In genomic region chr15:47188766-47189507, GRCh38 we compare ENCODE assay signal across 14 cellular contexts.
DNase-seq lines count a peak whose midpoint lies in the region; ATAC-seq and TF ChIP-seq lines count a peak whose summit lies in the region.
"Had no signal": no experiment of that assay in that cellular context is flagged by ENCODE, and none has a peak within 500 bp of the region (broad histone marks: within the 10 kb centered on the region; RNA-seq: fewer than 3 reads in every experiment).

No MANE protein-coding gene starts in this region.

- no peaks in the 10 kb centered on the region for H4K20me1 ChIP-seq in H9 (ENCODE audit: control insufficient read depth, insufficient read depth, insufficient read length)

- no peak overlapping the region for H2BK5ac ChIP-seq in H9 (ENCODE audit: insufficient read length, low read length)

- H3K23ac ChIP-seq in H9 (ENCODE audit: insufficient read length, low read depth, low read length): no peak overlapping the region

- no peak overlapping the region for H2BK20ac ChIP-seq in H9 (ENCODE audit: low read depth, low read length, poor library complexity, severe bottlenecking)

- H3K56ac ChIP-seq in H9 (ENCODE audit: insufficient read length, low read depth, low read length): no peak overlapping the region

- H3K27me3 Mint-ChIP-seq in H9 (ENCODE audit: low read depth) (peaks cover 94% of the 10 kb centered on the region), endodermal cell (ENCODE audit: insufficient read depth) (peaks cover 73% of the 10 kb centered on the region), type B pancreatic cell (peaks cover 30% of the 10 kb centered on the region)

- ATAC-seq in HG03460 (IDR thresholded peaks at IDR 0.05; ENCODE audit: unreplicated experiment): no peak
- ATAC-seq: CD8-positive, alpha-beta T cell; K562; T-helper 17 cell had no signal

- H3K9me3 ChIP-seq in H9 (ENCODE audit: control insufficient read depth, low read depth, low read length) (no peaks in the 10 kb centered on the region), endodermal cell (ENCODE audit: control insufficient read depth, low read length) (no peaks in the 10 kb centered on the region)

- no peaks in the 10 kb centered on the region for H3K79me1 ChIP-seq in H9 (ENCODE audit: insufficient read depth, low read depth, low read length, poor library complexity, severe bottlenecking)

- no peak overlapping the region for H2AFZ ChIP-seq in H9 (ENCODE audit: low read length)

- peak; percentile 45 for DNase-seq in DMS53 treated with DMSO at 0.1 percent for 48 hours (lab: John Stamatoyannopoulos, UW; ENCODE audit: unreplicated experiment)
- peak; percentile 77 for DNase-seq in H9
- DNase-seq in NCI-H748 treated with DMSO at 0.1 percent for 48 hours (lab: John Stamatoyannopoulos, UW): peak; percentile 64
- DNase-seq in endodermal cell: peak; percentile 78
- no peak for DNase-seq in type B pancreatic cell (ENCODE audit: extremely low spot score, unreplicated experiment)
- DNase-seq in middle frontal gyrus (ENCODE audit: extremely low spot score, low spot score): no peak
- DNase-seq: CD8-positive, alpha-beta T cell; HCEC 1CT; NCI-H1930; SHP77 treated with DMSO at 0.1 percent for 48 hours; T-helper 17 cell had no signal

- WGBS in H9 (ENCODE audit: extremely low coverage, insufficient read length, low lambda C conversion rate): no CpG with 5 or more reads among the region's 1 CpG
- WGBS in endodermal cell (ENCODE audit: insufficient coverage in 1 of 2, insufficient read length in 1 of 2), 2 experiments: 29% methylated on average over 1 of the region's 1 CpG; no CpG with 5 or more reads in 1 of the 2 experiments

- H3K36me3 ChIP-seq in endodermal cell (ENCODE audit: control insufficient read depth, insufficient read depth, low read length): no peaks in the 10 kb centered on the region

- no peak overlapping the region for H4K8ac ChIP-seq in H9 (replicated peaks; ENCODE audit: insufficient read length, low read depth, low read length)

- no peak overlapping the region for H2BK12ac ChIP-seq in H9 (ENCODE audit: insufficient read length, low read depth, low read length)

- H4K91ac ChIP-seq in H9 (ENCODE audit: insufficient read length, low read depth, low read length): no peak overlapping the region

- H4K5ac ChIP-seq in H9 (ENCODE audit: insufficient read length, low read depth, low read length): no peak overlapping the region

- no peak for TF ChIP-seq CTCF in H9 (conservative IDR thresholded peaks at IDR 0.05)
- TF ChIP-seq CTCF in endodermal cell (conservative IDR thresholded peaks at IDR 0.05): no peak
- no peak for TF ChIP-seq CTCF in type B pancreatic cell (conservative IDR thresholded peaks at IDR 0.05)

- H3K36me3 Mint-ChIP-seq in H9 (ENCODE audit: insufficient read depth in 1 of 3, low read depth in 3 of 3): no peaks in the 10 kb centered on the region
- H3K36me3 Mint-ChIP-seq in endodermal cell (ENCODE audit: low read depth): no peaks in the 10 kb centered on the region
- no peaks in the 10 kb centered on the region for H3K36me3 Mint-ChIP-seq in type B pancreatic cell
- H3K36me3 Mint-ChIP-seq: CD8-positive, alpha-beta T cell had no signal

- H2AK5ac ChIP-seq in H9 (ENCODE audit: insufficient read length, low read length): no peak overlapping the region

- H3K4me1 ChIP-seq in H9 (ENCODE audit: insufficient read depth, low read length) (peaks cover 2% of the 10 kb centered on the region; the same call in 1 of the 2 replicates), endodermal cell (ENCODE audit: control insufficient read depth, insufficient read depth, low read length) (peaks cover 4% of the 10 kb centered on the region)

- H3K14ac ChIP-seq in H9 (ENCODE audit: insufficient read depth, low read length): no peak overlapping the region

- no peak overlapping the region for H2BK120ac ChIP-seq in H9 (ENCODE audit: low read depth, low read length, poor library complexity, severe bottlenecking)

- peaks cover 21% of the 10 kb centered on the region; the same call in 1 of the 2 replicates for H3K27me3 ChIP-seq in H9 (ENCODE audit: insufficient read depth, low read length)
- H3K27me3 ChIP-seq in endodermal cell (ENCODE audit: control insufficient read depth, insufficient read depth, low read length, poor library complexity, severe bottlenecking): peaks cover 32% of the 10 kb centered on the region

- H3K4ac ChIP-seq in H9 (ENCODE audit: low read depth, low read length): no peak overlapping the region

- no peaks in the 10 kb centered on the region; a peak in 2 of 5 replicates for H3K9me3 Mint-ChIP-seq in H9
- no peaks in the 10 kb centered on the region for H3K9me3 Mint-ChIP-seq in endodermal cell
- no peaks in the 10 kb centered on the region for H3K9me3 Mint-ChIP-seq in type B pancreatic cell
- H3K9me3 Mint-ChIP-seq: CD8-positive, alpha-beta T cell had no signal

- H3K27ac Mint-ChIP-seq in H9 (no peak overlapping the region; a peak in 1 of 7 replicates), endodermal cell (no peak overlapping the region), type B pancreatic cell (no peak overlapping the region)
- H3K27ac Mint-ChIP-seq: CD8-positive, alpha-beta T cell; T-helper 17 cell had no signal

- peaks cover 28 to 33% of the 10 kb centered on the region in 2 experiments for H3K4me1 Mint-ChIP-seq in H9
- peaks cover 28% of the 10 kb centered on the region for H3K4me1 Mint-ChIP-seq in endodermal cell
- peaks cover 4% of the 10 kb centered on the region for H3K4me1 Mint-ChIP-seq in type B pancreatic cell (ENCODE audit: unreplicated experiment)

- H3K18ac ChIP-seq in H9 (ENCODE audit: insufficient read length, low read depth, low read length): no peak overlapping the region

- H3K27ac ChIP-seq in H9 (ENCODE audit: insufficient read length, low read depth, low read length): no peak overlapping the region
- H3K27ac ChIP-seq in endodermal cell (ENCODE audit: low read depth, low read length): no peak overlapping the region
- H3K27ac ChIP-seq: HL-60 had no signal

- H3K4me2 ChIP-seq in H9 (ENCODE audit: insufficient read depth, insufficient read length, low read length): no peak overlapping the region

- H3K4me3 Mint-ChIP-seq in H9 (0 out of 5 replicates have a peak overlapping the region, but pooled peaks of 1 of the 2 experiments have one; percentile 18), endodermal cell (no peak overlapping the region), type B pancreatic cell (no peak overlapping the region)
- H3K4me3 Mint-ChIP-seq: CD8-positive, alpha-beta T cell; T-helper 17 cell had no signal

- H3K79me2 ChIP-seq in H9 (ENCODE audit: insufficient read depth, low read length): no peaks in the 10 kb centered on the region

- no peak overlapping the region for H3K4me3 ChIP-seq in endodermal cell (ENCODE audit: low read length)
- H3K4me3 ChIP-seq: K562 had no signal

- H3T11ph ChIP-seq in H9 (ENCODE audit: low read length): no peak overlapping the region

- H2BK15ac ChIP-seq in H9 (ENCODE audit: low read depth, low read length): no peak overlapping the region

- H3K9ac ChIP-seq in H9 (ENCODE audit: extremely low read depth, insufficient read length, low read length): no peak overlapping the region
- no peak overlapping the region for H3K9ac ChIP-seq in endodermal cell (ENCODE audit: extremely low read depth, low read length, poor library complexity, severe bottlenecking)

- H3K23me2 ChIP-seq in H9 (ENCODE audit: insufficient read length, low read depth, low read length, poor library complexity, severe bottlenecking): peaks cover 10% of the 10 kb centered on the region

Comparison
In these comparisons a context has a peak if more than half of its experiments do, and no peak if none do; other contexts are left out.
1. DNase-seq: peak in DMS53 treated with DMSO at 0.1 percent for 48 hours (single experiment), H9 (single experiment), NCI-H748 treated with DMSO at 0.1 percent for 48 hours (single experiment) and endodermal cell (single experiment); none in type B pancreatic cell (single experiment) and middle frontal gyrus (single experiment).